ENCODE assay signal across 1 cellular context in genomic region chr17:1714980-1715802, GRCh38.
TF ChIP-seq lines count a peak whose summit lies in the region.

No MANE protein-coding gene starts in this region.

TF ChIP-seq in K562, 482 proteins besides CTCF, POLR2A, EP300 and RAD21 (continued from another document and continues in another):
- TF ChIP-seq ARID4B (CRISPR knock-in tag; IDR thresholded peaks at IDR 0.05) (peak; percentile 93), L3MBTL2 (IDR thresholded peaks at IDR 0.05) (no peak), DDX20 (tag; IDR thresholded peaks at IDR 0.05; ENCODE audit: low read depth) (no peak), FOXP4 (CRISPR knock-in tag; IDR thresholded peaks at IDR 0.05; ENCODE audit: borderline replicate concordance) (no peak), CSDE1 (IDR thresholded peaks at IDR 0.05) (no peak), CHAMP1 (IDR thresholded peaks at IDR 0.05) (no peak), ZC3H11A (IDR thresholded peaks at IDR 0.05; ENCODE audit: low read depth, low read length) (no peak), MTA3 (IDR thresholded peaks at IDR 0.05; ENCODE audit: borderline replicate concordance) (0 out of 2 replicates have a peak, but pooled peaks have one; percentile 29), ZFX (CRISPR knock-in tag; IDR thresholded peaks at IDR 0.05) (peak; percentile 53), RHOXF2B (CRISPR knock-in tag; conservative IDR thresholded peaks at IDR 0.05) (no peak), ZNF324 (CRISPR knock-in tag; IDR thresholded peaks at IDR 0.05) (no peak), CBX8 (IDR thresholded peaks at IDR 0.05; ENCODE audit: borderline replicate concordance, extremely low read depth, low read depth, low read length, poor library complexity, severe bottlenecking) (no peak), TRIM28 (IDR thresholded peaks at IDR 0.05) (no peak), CREM (IDR thresholded peaks at IDR 0.05; ENCODE audit: low read depth) (peak; percentile 50), NR0B1 (IDR thresholded peaks at IDR 0.05; ENCODE audit: partially characterized antibody) (no peak), ZNF75A (CRISPR knock-in tag; IDR thresholded peaks at IDR 0.05) (no peak), PCBP1 (IDR thresholded peaks at IDR 0.05; ENCODE audit: low read depth, low read length, poor library complexity, severe bottlenecking) (peak; percentile 8), MEIS2 (IDR thresholded peaks at IDR 0.05; ENCODE audit: partially characterized antibody) (peak; percentile 57), MAFG (tag; conservative IDR thresholded peaks at IDR 0.05) (no peak), CEBPB (tag; IDR thresholded peaks at IDR 0.05) (no peak), THRA (IDR thresholded peaks at IDR 0.05) (no peak), ATF1 (CRISPR knock-in tag; IDR thresholded peaks at IDR 0.05) (no peak), ATF1 (tag; IDR thresholded peaks at IDR 0.05) (peak; percentile 36; the same call in 1 of the 2 replicates), STAG1 (CRISPR knock-in tag; IDR thresholded peaks at IDR 0.05; ENCODE audit: borderline replicate concordance) (no peak), FOXJ3 (CRISPR knock-in tag; IDR thresholded peaks at IDR 0.05) (no peak), UBTF (IDR thresholded peaks at IDR 0.05; ENCODE audit: borderline replicate concordance in 1 of 2, low read depth in 2 of 2, low read length in 2 of 2) (0 out of 4 replicates have a peak, but pooled peaks of 1 of the 2 experiments have one; percentile 16), SNIP1 (IDR thresholded peaks at IDR 0.05; ENCODE audit: low read depth) (no peak), ESRRA (IDR thresholded peaks at IDR 0.05; ENCODE audit: borderline replicate concordance, low read depth) (peak; percentile 41; the same call in 1 of the 2 replicates), BRCA1 (IDR thresholded peaks at IDR 0.05) (no peak), BRCA1 (CRISPR knock-in tag; IDR thresholded peaks at IDR 0.05) (no peak), ZNF609 (CRISPR knock-in tag; IDR thresholded peaks at IDR 0.05; ENCODE audit: borderline replicate concordance) (no peak), MTA1 (IDR thresholded peaks at IDR 0.05; ENCODE audit: borderline replicate concordance) (no peak), ZFP1 (CRISPR knock-in tag; IDR thresholded peaks at IDR 0.05) (no peak), TCF7L2 (IDR thresholded peaks at IDR 0.05; ENCODE audit: low read depth, low read length) (no peak), IRF9 (tag; IDR thresholded peaks at IDR 0.05) (no peak), ETS1 (conservative IDR thresholded peaks at IDR 0.05; ENCODE audit: control insufficient read depth, low read depth, low read length) (0 out of 2 replicates have a peak, but pooled peaks have one; percentile 72), FOXJ2 (tag; IDR thresholded peaks at IDR 0.05) (no peak), SETDB1 (IDR thresholded peaks at IDR 0.05; ENCODE audit: low read length) (no peak), MED1 (CRISPR knock-in tag; IDR thresholded peaks at IDR 0.05; ENCODE audit: borderline replicate concordance) (no peak)
